ENCODE assay signal across 16 cellular contexts in the genomic region with DNA sequence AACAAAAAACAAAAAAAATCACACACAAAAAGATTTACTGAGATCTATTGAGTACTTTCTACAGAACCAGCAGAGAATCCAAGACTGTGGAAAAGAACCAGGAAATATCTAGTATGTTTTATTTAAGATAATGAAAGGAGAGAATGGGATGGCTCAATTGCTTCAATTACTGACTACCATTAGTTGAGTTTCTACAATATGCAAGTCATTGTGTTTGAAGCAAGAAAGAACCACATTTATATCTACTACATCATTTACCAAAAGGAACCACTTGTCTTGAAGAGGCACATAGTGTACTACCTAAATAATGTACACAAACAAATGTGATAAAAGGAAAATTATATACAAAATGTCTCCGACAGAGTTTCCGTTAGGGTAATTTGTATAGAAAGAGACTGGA.
A peak's percentile ranks its signal among the peaks of the same experiment; 100 is the strongest.
DNase-seq lines count a peak whose midpoint lies in the region; ATAC-seq and TF ChIP-seq lines count a peak whose summit lies in the region.
"Had no signal": no experiment of that assay in that cellular context is flagged by ENCODE, and none has a peak within 500 bp of the region (broad histone marks: within the 10 kb centered on the region; RNA-seq: fewer than 3 reads in every experiment).

No MANE protein-coding gene starts in this region.

- no peaks in the 10 kb centered on the region for H4K20me1 ChIP-seq in IMR-90 (ENCODE audit: insufficient read depth, low read length)
- H4K20me1 ChIP-seq: BLaER1 had no signal

- H2BK120ac ChIP-seq in IMR-90 (ENCODE audit: low read depth, low read length), result no peak overlapping the region

- no peak for TF ChIP-seq CTCF in IMR-90 (conservative IDR thresholded peaks at IDR 0.05; ENCODE audit: low read depth, low read length)
- no peak for TF ChIP-seq CTCF in ascending aorta (IDR thresholded peaks at IDR 0.05)
- TF ChIP-seq CTCF in thoracic aorta (IDR thresholded peaks at IDR 0.05), result no peak
- no peak for TF ChIP-seq CTCF in CD8-positive, alpha-beta T cell (IDR thresholded peaks at IDR 0.05)

- no peak for TF ChIP-seq RAD21 in IMR-90 (IDR thresholded peaks at IDR 0.05; ENCODE audit: low read length)

- H3K9me1 ChIP-seq in IMR-90 (ENCODE audit: insufficient read depth, low read length), result no peaks in the 10 kb centered on the region

- H3K4me1 ChIP-seq in IMR-90 (ENCODE audit: control insufficient read depth, insufficient read depth, low read length) (peaks cover 5% of the 10 kb centered on the region; the same call in 1 of the 2 replicates), ascending aorta (peaks cover 0 to 17% of the 10 kb centered on the region in 2 donors), thoracic aorta (ENCODE audit: control insufficient read depth in 1 of 2, low read depth in 2 of 2) (peaks cover 20 to 42% of the 10 kb centered on the region in 2 donors)
- no peaks in the 10 kb centered on the region for H3K4me1 ChIP-seq in CD8-positive, alpha-beta T cell (ENCODE audit: insufficient read depth, low read length)

- H3K9me3 ChIP-seq in IMR-90 (ENCODE audit: control insufficient read depth, insufficient read depth, low read length), result no peaks in the 10 kb centered on the region
- H3K9me3 ChIP-seq in ascending aorta, result no peaks in the 10 kb centered on the region
- no peaks in the 10 kb centered on the region for H3K9me3 ChIP-seq in thoracic aorta
- no peaks in the 10 kb centered on the region for H3K9me3 ChIP-seq in CD8-positive, alpha-beta T cell (ENCODE audit: low read length)
- H3K9me3 ChIP-seq: BLaER1 had no signal

- intact Hi-C loops in IMR-90 (cut with micrococcal nuclease) (no loop called here), ascending aorta (cut with DNase I) (loop anchor here (2.0 to 5.0 kb wide), 2 partner anchors 13 to 297 kb away; no protein-coding TSS in a partner anchor)
- intact Hi-C loops in CD8-positive, alpha-beta T cell (cut with DNase I, micrococcal nuclease), result no loop called here

- H3K18ac ChIP-seq in IMR-90 (ENCODE audit: low read depth, low read length), result no peak overlapping the region

- WGBS in IMR-90 (ENCODE audit: extremely low coverage in 2 of 2, insufficient read length in 1 of 2), 2 experiments, result no CpG with 5 or more reads among the region's 2 CpGs

- ATAC-seq in IMR-90 (ENCODE audit: low read depth), result no peak
- no peak for ATAC-seq in thoracic aorta (ENCODE audit: insufficient number of reproducible peaks, low FRiP score, low read depth)
- ATAC-seq in CD8-positive, alpha-beta T cell, result no peak
- ATAC-seq: GM23338 had no signal

- no peaks in the 10 kb centered on the region for H3K9me3 Mint-ChIP-seq in CD8-positive, alpha-beta T cell
- H3K9me3 Mint-ChIP-seq: GM23338 had no signal

- no peak overlapping the region for H3K4me3 ChIP-seq in IMR-90 (ENCODE audit: insufficient read depth, low read depth, low read length)
- no peak overlapping the region for H3K4me3 ChIP-seq in ascending aorta
- no peak overlapping the region for H3K4me3 ChIP-seq in thoracic aorta
- H3K4me3 ChIP-seq in CD8-positive, alpha-beta T cell (ENCODE audit: low read depth, low read length), result no peak overlapping the region
- H3K4me3 ChIP-seq: BLaER1, GM23338 had no signal

- POLR2A ChIA-PET in IMR-90 (lab: Charles Lee; ENCODE audit: unreplicated experiment), result no interaction called here
- POLR2A ChIA-PET in CD8-positive, alpha-beta T cell (lab: Charles Lee), result no interaction called here

- CTCF ChIA-PET in IMR-90 (lab: Yijun Ruan, JAX), result no interaction called here
- CTCF ChIA-PET in CD8-positive, alpha-beta T cell (lab: Charles Lee), result no interaction called here

- no peak overlapping the region for H4K91ac ChIP-seq in IMR-90 (ENCODE audit: insufficient read depth, low read depth, low read length)

- no peak overlapping the region for H2AFZ ChIP-seq in IMR-90 (replicated peaks; ENCODE audit: low read length, poor library complexity)
- H2AFZ ChIP-seq: GM23338 had no signal

- no peak overlapping the region for H3K4ac ChIP-seq in IMR-90 (ENCODE audit: low read depth, low read length)

- H2BK15ac ChIP-seq in IMR-90 (ENCODE audit: low read depth, low read length), result no peak overlapping the region

- no TSS peak for BruUV-seq in IMR-90 (replicated peaks; lab: Mats Ljungman, UMichigan)

- no peak overlapping the region for H3K4me3 Mint-ChIP-seq in CD8-positive, alpha-beta T cell
- H3K4me3 Mint-ChIP-seq: CD4-positive, alpha-beta memory T cell; GM23338; IgD-negative memory B cell had no signal

- H4K8ac ChIP-seq in IMR-90 (ENCODE audit: low read depth in 2 of 2, low read length in 2 of 2), result no peak overlapping the region

- no peaks in the 10 kb centered on the region for H3K36me3 Mint-ChIP-seq in CD8-positive, alpha-beta T cell
- H3K36me3 Mint-ChIP-seq: CD14-positive monocyte; CD4-positive, alpha-beta memory T cell had no signal

- no peak overlapping the region for H3K4me2 ChIP-seq in IMR-90 (ENCODE audit: low read depth, low read length)
- H3K4me2 ChIP-seq: GM23338 had no signal

- peaks cover 9% of the 10 kb centered on the region for H3K27me3 Mint-ChIP-seq in CD8-positive, alpha-beta T cell (ENCODE audit: low read depth)
- H3K27me3 Mint-ChIP-seq: IgD-negative memory B cell had no signal

- no peak overlapping the region for H2AK9ac ChIP-seq in IMR-90 (replicated peaks; ENCODE audit: low read depth, low read length, poor library complexity)

- no peak overlapping the region for H4K5ac ChIP-seq in IMR-90 (ENCODE audit: low read depth, low read length)

- H3K23ac ChIP-seq in IMR-90 (ENCODE audit: low read depth, low read length), result no peak overlapping the region

- H3K27me3 ChIP-seq in IMR-90 (ENCODE audit: control insufficient read depth, insufficient read depth, low read length) (no peaks in the 10 kb centered on the region), ascending aorta (no peaks in the 10 kb centered on the region), thoracic aorta (replicated peaks; ENCODE audit: insufficient read depth) (no peaks in the 10 kb centered on the region)
- no peaks in the 10 kb centered on the region for H3K27me3 ChIP-seq in CD8-positive, alpha-beta T cell (ENCODE audit: insufficient read depth, low read length)
- H3K27me3 ChIP-seq: BLaER1 had no signal

- no peaks in the 10 kb centered on the region for H3K79me1 ChIP-seq in IMR-90 (ENCODE audit: low read depth in 1 of 2, low read length in 2 of 2)

- no peak overlapping the region for H2BK20ac ChIP-seq in IMR-90 (ENCODE audit: low read depth, low read length)

- no peak for TF ChIP-seq POLR2A in IMR-90 (IDR thresholded peaks at IDR 0.05; ENCODE audit: low read depth, low read length)

- H3K27ac ChIP-seq in IMR-90 (ENCODE audit: insufficient read depth, low read length) (no peak overlapping the region), ascending aorta (peak overlapping the region; percentile 37 to 82), thoracic aorta (peak overlapping the region; percentile 42 to 66)
- no peak overlapping the region for H3K27ac ChIP-seq in CD8-positive, alpha-beta T cell (ENCODE audit: low read depth, low read length)
- H3K27ac ChIP-seq: BLaER1, HL-60 had no signal

- H3K56ac ChIP-seq in IMR-90 (ENCODE audit: extremely low read depth, insufficient read depth, low read length), result no peak overlapping the region

- DNase-seq in IMR-90, result no peak
- no peak for DNase-seq in ascending aorta (ENCODE audit: low spot score in 2 of 2)
- DNase-seq in thoracic aorta (ENCODE audit: low spot score), result no peak
- no peak for DNase-seq in stimulated activated CD4-positive, alpha-beta T cell treated with anti-CD3 and anti-CD28 coated beads, Interleukin-2, amount 100 ng/mL, for 48 hours
- no peak for DNase-seq in CD8-positive, alpha-beta T cell
- DNase-seq in stimulated activated naive CD4-positive, alpha-beta T cell (lab: John Stamatoyannopoulos, UW), result no peak
- DNase-seq: Calu3; CD4-positive, alpha-beta memory T cell; DMS79 treated with DMSO at 0.1 percent for 48 hours; GF-D8; HCEC 1CT had no signal

- in situ Hi-C loops in IMR-90 (cut with MboI; ENCODE audit: low sequenced_read_pairs), result no loop called here

- H2BK5ac ChIP-seq in IMR-90 (ENCODE audit: low read depth, low read length, poor library complexity, severe bottlenecking), result no peak overlapping the region

- no peak overlapping the region for H3K9ac ChIP-seq in IMR-90 (ENCODE audit: low read depth, low read length)
- H3K9ac ChIP-seq: BLaER1 had no signal

- H3K36me3 ChIP-seq in IMR-90 (ENCODE audit: control insufficient read depth, insufficient read depth, low read length), result no peaks in the 10 kb centered on the region
- no peaks in the 10 kb centered on the region for H3K36me3 ChIP-seq in ascending aorta
- no peaks in the 10 kb centered on the region for H3K36me3 ChIP-seq in thoracic aorta
- no peaks in the 10 kb centered on the region for H3K36me3 ChIP-seq in CD8-positive, alpha-beta T cell (ENCODE audit: insufficient read depth, low read length)
- H3K36me3 ChIP-seq: BLaER1 had no signal

- no peaks in the 10 kb centered on the region for H3K4me1 Mint-ChIP-seq in CD8-positive, alpha-beta T cell (ENCODE audit: low read depth)
- H3K4me1 Mint-ChIP-seq: CD14-positive monocyte; CD4-positive, alpha-beta memory T cell; IgD-negative memory B cell had no signal

- H2AK5ac ChIP-seq in IMR-90 (ENCODE audit: low read depth, low read length), result no peak overlapping the region

- no peak overlapping the region for H3K14ac ChIP-seq in IMR-90 (replicated peaks; ENCODE audit: low read depth, low read length)

- H3K27ac Mint-ChIP-seq in CD8-positive, alpha-beta T cell, result no peak overlapping the region
- H3K27ac Mint-ChIP-seq: CD14-positive monocyte; CD4-positive, alpha-beta memory T cell; GM23338; IgD-negative memory B cell had no signal

- dilution Hi-C loops in IMR-90 (cut with HindIII; ENCODE audit: low sequenced_read_pairs, unreplicated experiment), result no loop called here

TF ChIP-seq in IMR-90, 13 proteins besides CTCF, POLR2A, EP300 and RAD21:
- TF ChIP-seq SMC3 (IDR thresholded peaks at IDR 0.05; ENCODE audit: low read depth, low read length) (no peak), RFX5 (IDR thresholded peaks at IDR 0.05; ENCODE audit: low read depth, low read length) (no peak), NFE2L2 (IDR thresholded peaks at IDR 0.05; ENCODE audit: low read depth, low read length) (peak; percentile 57; the same call in 1 of the 2 replicates)

Comparison
In these comparisons a context has a peak if more than half of its experiments do, and no peak if none do; other contexts are left out.
1. H3K27ac ChIP-seq: peak in ascending aorta (2 of 2) and thoracic aorta (2 of 2); none in IMR-90 (single experiment) and CD8-positive, alpha-beta T cell (single experiment).